Comparison of ENCODE assay signal across 8 cellular contexts in the genomic region with DNA sequence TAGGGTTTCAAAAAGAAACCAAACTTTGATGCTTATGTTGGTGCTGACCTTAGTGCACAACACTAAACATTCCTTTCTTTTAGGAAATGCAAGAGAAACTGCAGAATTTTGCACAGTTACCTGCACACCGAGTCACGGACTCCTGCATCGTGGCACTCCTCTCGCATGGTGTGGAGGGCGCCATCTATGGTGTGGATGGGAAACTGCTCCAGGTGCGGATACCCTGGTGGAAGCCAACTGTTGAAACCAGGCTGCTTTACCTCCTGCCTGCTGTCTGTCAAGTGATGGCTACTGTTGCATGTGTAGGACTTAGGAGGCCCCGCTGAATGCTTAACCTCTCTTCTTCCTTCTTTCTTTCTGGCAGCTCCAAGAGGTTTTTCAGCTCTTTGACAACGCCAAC. TPM values are rescaled to one million over a fixed set of nuclear protein-coding genes. Genes with fewer than 3 reads are reported as not detected.
A peak's percentile ranks its signal among the peaks of the same experiment; 100 is the strongest.
DNase-seq lines count a peak whose midpoint lies in the region; ATAC-seq and TF ChIP-seq lines count a peak whose summit lies in the region.

No MANE protein-coding gene starts in this region.

- ATAC-seq in HG03460 (IDR thresholded peaks at IDR 0.05; ENCODE audit: unreplicated experiment) = no peak

- H3K4me3 ChIP-seq in cardiac muscle cell = no peak overlapping the region

- H3K27ac ChIP-seq in cardiac muscle cell = no peak overlapping the region

- DNase-seq in NCI-H146 (lab: John Stamatoyannopoulos, UW) (peak; percentile 24), NCI-H146 treated with DMSO at 0.1 percent for 48 hours (lab: John Stamatoyannopoulos, UW; ENCODE audit: unreplicated experiment) (no peak), NCI-H460 (ENCODE audit: extremely low read depth, low read depth) (peak; percentile 20), cardiac muscle cell (ENCODE audit: low read depth in 1 of 2, low spot score in 1 of 2) (peak; percentile 20 to 44), dedifferentiated amniotic fluid mesenchymal stem cell (ENCODE audit: extremely low spot score) (no peak)
- peak; percentile 37 to 41 for DNase-seq in activated T-helper 1 cell treated with anti-CD3 and anti-CD28 coated beads, Interleukin-2, amount 50 U/mL, for 16 hours (ENCODE audit: low read depth in 1 of 2, low spot score in 1 of 2)
- peak; percentile 58 for DNase-seq in stimulated activated CD4-positive, alpha-beta T cell treated with anti-CD3 and anti-CD28 coated beads, Interleukin-2, amount 100 ng/mL, for 4 hours (ENCODE audit: low read depth)

- peaks cover 72% of the 10 kb centered on the region for H3K36me3 ChIP-seq in cardiac muscle cell

- no peaks in the 10 kb centered on the region for H3K9me3 ChIP-seq in cardiac muscle cell (ENCODE audit: low read depth)

- TF ChIP-seq CTCF in cardiac muscle cell (IDR thresholded peaks at IDR 0.05; ENCODE audit: low read depth, low read length) = peak; percentile 58

- peaks cover 18% of the 10 kb centered on the region for H3K4me1 ChIP-seq in cardiac muscle cell (ENCODE audit: low read depth)

- no peaks in the 10 kb centered on the region for H3K27me3 ChIP-seq in cardiac muscle cell

RNA-seq across cellular contexts. Expression of gene CASP2, which starts 11.7 kb away (rescaled TPM):
- 12.7 and 16.6 TPM in 2 replicates for total RNA-seq in NCI-H460 (2014; rRNA removed; shearing (Covaris generic))
- polyA plus RNA-seq in NCI-H460 (2014; cell fraction: nucleus; rRNA removed) = 13.1 and 25.8 TPM in 2 replicates
- total RNA-seq in cardiac muscle cell = 8.6 and 11.1 TPM in 2 replicates
- polyA plus RNA-seq in cardiac muscle cell = 6.9 and 8.9 TPM in 2 replicates

RNA-seq across cellular contexts. Expression of gene TMEM139, which starts 15.1 kb away (rescaled TPM):
- 4.0 and 7.3 TPM in 2 replicates for total RNA-seq in NCI-H460 (2014; rRNA removed; shearing (Covaris generic))
- 12.7 and 13.7 TPM in 2 replicates for polyA plus RNA-seq in NCI-H460 (2014; cell fraction: nucleus; rRNA removed)
- 0.11 and 0.69 TPM in 2 replicates for total RNA-seq in cardiac muscle cell
- polyA plus RNA-seq in cardiac muscle cell = 2.0 and 3.0 TPM in 2 replicates

RNA-seq across cellular contexts. Expression of gene CLCN1, which starts 16.1 kb away (rescaled TPM):
- 0.07 TPM in 1 of 2 replicates, not detected in the other for total RNA-seq in NCI-H460 (2014; rRNA removed; shearing (Covaris generic))
- polyA plus RNA-seq in NCI-H460 (2014; cell fraction: nucleus; rRNA removed) = not detected in 2 replicates
- total RNA-seq in cardiac muscle cell = 0.11 TPM in 1 of 2 replicates, not detected in the other
- 0.09 TPM in 1 of 2 replicates, not detected in the other for polyA plus RNA-seq in cardiac muscle cell

RNA-seq across cellular contexts. Expression of gene GSTK1, which starts 36.6 kb away (rescaled TPM):
- total RNA-seq in NCI-H460 (2014; rRNA removed; shearing (Covaris generic)) = 117 and 122 TPM in 2 replicates
- polyA plus RNA-seq in NCI-H460 (2014; cell fraction: nucleus; rRNA removed) = 209 and 220 TPM in 2 replicates
- total RNA-seq in cardiac muscle cell = 218 and 221 TPM in 2 replicates
- 230 and 248 TPM in 2 replicates for polyA plus RNA-seq in cardiac muscle cell

Comparison
In these comparisons a context has a peak if more than half of its experiments do, and no peak if none do; other contexts are left out.
1. DNase-seq: peak in NCI-H146 (single experiment), NCI-H460 (single experiment), activated T-helper 1 cell treated with anti-CD3 and anti-CD28 coated beads, Interleukin-2, amount 50 U/mL, for 16 hours (2 of 2), cardiac muscle cell (2 of 2) and stimulated activated CD4-positive, alpha-beta T cell treated with anti-CD3 and anti-CD28 coated beads, Interleukin-2, amount 100 ng/mL, for 4 hours (single experiment); none in NCI-H146 treated with DMSO at 0.1 percent for 48 hours (single experiment) and dedifferentiated amniotic fluid mesenchymal stem cell (single experiment).